1 cellular context compared by ENCODE assay signal in the genomic region with DNA sequence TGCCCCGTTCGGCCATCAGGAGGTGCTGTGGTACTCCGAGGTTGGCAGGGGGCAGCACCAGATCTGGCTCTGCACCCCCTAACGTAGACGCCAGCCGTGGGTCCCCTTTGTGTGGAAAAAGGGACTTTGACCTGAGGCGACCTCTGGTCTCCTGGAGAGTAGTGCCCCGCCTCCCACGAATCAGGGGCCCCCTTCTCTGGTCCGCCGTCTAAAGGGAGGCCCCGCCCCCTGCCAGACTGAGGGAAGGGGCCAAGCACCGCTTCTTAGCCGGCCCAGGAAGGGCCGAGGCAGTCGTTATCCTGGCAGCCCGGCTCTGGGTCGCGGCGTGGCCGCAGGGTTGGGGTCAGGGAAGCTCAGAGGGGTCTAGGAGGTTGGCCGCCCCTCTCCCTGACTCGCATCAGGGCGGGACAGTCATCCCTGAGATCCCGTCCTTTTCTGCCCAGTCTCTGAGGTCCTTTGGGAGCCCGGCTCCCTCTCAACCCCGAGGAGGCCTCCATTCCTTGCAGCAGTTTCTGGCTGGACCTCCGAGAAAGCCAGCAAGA.
A peak's percentile ranks its signal among the peaks of the same experiment; 100 is the strongest.
TF ChIP-seq lines count a peak whose summit lies in the region.

No MANE protein-coding gene starts in this region.

TF ChIP-seq in HepG2, 621 proteins besides CTCF, POLR2A, EP300 and RAD21 (continued from another document and continues in another):
- no peak for TF ChIP-seq RARG (CRISPR knock-in tag; IDR thresholded peaks at IDR 0.05; ENCODE audit: low read depth)
- TF ChIP-seq ZNF274 (CRISPR knock-in tag; IDR thresholded peaks at IDR 0.05) = no peak; the same call in 1 of the 2 replicates
- TF ChIP-seq SRSF4 (IDR thresholded peaks at IDR 0.05; ENCODE audit: low read depth, low read length, poor library complexity, severe bottlenecking) = no peak
- TF ChIP-seq THAP8 (CRISPR knock-in tag; IDR thresholded peaks at IDR 0.05; ENCODE audit: borderline replicate concordance) = no peak
- no peak for TF ChIP-seq MTF1 (CRISPR knock-in tag; IDR thresholded peaks at IDR 0.05)
- peak; percentile 44; the same call in 1 of the 2 replicates for TF ChIP-seq ZKSCAN8 (CRISPR knock-in tag; IDR thresholded peaks at IDR 0.05; ENCODE audit: borderline replicate concordance)
- TF ChIP-seq ZNF136 (CRISPR knock-in tag; IDR thresholded peaks at IDR 0.05; ENCODE audit: low read depth) = no peak
- TF ChIP-seq, protein P1, sequence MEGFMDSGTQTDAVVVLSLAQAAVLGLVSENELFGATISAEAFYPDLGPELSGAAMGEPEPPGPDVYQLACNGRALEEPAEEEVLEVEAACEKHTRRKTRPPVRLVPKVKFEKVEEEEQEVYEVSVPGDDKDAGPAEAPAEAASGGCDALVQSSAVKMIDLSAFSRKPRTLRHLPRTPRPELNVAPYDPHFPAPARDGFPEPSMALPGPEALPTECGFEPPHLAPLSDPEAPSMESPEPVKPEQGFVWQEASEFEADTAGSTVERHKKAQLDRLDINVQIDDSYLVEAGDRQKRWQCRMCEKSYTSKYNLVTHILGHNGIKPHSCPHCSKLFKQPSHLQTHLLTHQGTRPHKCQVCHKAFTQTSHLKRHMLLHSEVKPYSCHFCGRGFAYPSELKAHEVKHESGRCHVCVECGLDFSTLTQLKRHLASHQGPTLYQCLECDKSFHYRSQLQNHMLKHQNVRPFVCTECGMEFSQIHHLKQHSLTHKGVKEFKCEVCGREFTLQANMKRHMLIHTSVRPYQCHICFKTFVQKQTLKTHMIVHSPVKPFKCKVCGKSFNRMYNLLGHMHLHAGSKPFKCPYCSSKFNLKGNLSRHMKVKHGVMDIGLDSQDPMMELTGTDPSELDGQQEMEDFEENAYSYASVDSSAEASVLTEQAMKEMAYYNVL (CRISPR knock-in tag; IDR thresholded peaks at IDR 0.05; ENCODE audit: borderline replicate concordance) = no peak
- no peak for TF ChIP-seq SRF (IDR thresholded peaks at IDR 0.05; ENCODE audit: low read depth, low read length)
- no peak for TF ChIP-seq KLF6 (CRISPR knock-in tag; IDR thresholded peaks at IDR 0.05)
- TF ChIP-seq ZNF547 (CRISPR knock-in tag; IDR thresholded peaks at IDR 0.05) = no peak
- TF ChIP-seq, protein P2, sequence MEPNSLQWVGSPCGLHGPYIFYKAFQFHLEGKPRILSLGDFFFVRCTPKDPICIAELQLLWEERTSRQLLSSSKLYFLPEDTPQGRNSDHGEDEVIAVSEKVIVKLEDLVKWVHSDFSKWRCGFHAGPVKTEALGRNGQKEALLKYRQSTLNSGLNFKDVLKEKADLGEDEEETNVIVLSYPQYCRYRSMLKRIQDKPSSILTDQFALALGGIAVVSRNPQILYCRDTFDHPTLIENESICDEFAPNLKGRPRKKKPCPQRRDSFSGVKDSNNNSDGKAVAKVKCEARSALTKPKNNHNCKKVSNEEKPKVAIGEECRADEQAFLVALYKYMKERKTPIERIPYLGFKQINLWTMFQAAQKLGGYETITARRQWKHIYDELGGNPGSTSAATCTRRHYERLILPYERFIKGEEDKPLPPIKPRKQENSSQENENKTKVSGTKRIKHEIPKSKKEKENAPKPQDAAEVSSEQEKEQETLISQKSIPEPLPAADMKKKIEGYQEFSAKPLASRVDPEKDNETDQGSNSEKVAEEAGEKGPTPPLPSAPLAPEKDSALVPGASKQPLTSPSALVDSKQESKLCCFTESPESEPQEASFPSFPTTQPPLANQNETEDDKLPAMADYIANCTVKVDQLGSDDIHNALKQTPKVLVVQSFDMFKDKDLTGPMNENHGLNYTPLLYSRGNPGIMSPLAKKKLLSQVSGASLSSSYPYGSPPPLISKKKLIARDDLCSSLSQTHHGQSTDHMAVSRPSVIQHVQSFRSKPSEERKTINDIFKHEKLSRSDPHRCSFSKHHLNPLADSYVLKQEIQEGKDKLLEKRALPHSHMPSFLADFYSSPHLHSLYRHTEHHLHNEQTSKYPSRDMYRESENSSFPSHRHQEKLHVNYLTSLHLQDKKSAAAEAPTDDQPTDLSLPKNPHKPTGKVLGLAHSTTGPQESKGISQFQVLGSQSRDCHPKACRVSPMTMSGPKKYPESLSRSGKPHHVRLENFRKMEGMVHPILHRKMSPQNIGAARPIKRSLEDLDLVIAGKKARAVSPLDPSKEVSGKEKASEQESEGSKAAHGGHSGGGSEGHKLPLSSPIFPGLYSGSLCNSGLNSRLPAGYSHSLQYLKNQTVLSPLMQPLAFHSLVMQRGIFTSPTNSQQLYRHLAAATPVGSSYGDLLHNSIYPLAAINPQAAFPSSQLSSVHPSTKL (CRISPR knock-in tag; IDR thresholded peaks at IDR 0.05) = 0 out of 2 replicates have a peak, but pooled peaks have one; percentile 13
- no peak for TF ChIP-seq ATRX (CRISPR knock-in tag; IDR thresholded peaks at IDR 0.05; ENCODE audit: borderline replicate concordance)
- no peak for TF ChIP-seq KDM5B (CRISPR knock-in tag; IDR thresholded peaks at IDR 0.05; ENCODE audit: borderline replicate concordance)
- no peak for TF ChIP-seq IKZF5 (CRISPR knock-in tag; IDR thresholded peaks at IDR 0.05)
- TF ChIP-seq MBNL3 (CRISPR knock-in tag; conservative IDR thresholded peaks at IDR 0.05) = no peak
- no peak for TF ChIP-seq FOXO4 (CRISPR knock-in tag; conservative IDR thresholded peaks at IDR 0.05)
- TF ChIP-seq MXD4 (CRISPR knock-in tag; IDR thresholded peaks at IDR 0.05) = no peak
- TF ChIP-seq, protein P3, sequence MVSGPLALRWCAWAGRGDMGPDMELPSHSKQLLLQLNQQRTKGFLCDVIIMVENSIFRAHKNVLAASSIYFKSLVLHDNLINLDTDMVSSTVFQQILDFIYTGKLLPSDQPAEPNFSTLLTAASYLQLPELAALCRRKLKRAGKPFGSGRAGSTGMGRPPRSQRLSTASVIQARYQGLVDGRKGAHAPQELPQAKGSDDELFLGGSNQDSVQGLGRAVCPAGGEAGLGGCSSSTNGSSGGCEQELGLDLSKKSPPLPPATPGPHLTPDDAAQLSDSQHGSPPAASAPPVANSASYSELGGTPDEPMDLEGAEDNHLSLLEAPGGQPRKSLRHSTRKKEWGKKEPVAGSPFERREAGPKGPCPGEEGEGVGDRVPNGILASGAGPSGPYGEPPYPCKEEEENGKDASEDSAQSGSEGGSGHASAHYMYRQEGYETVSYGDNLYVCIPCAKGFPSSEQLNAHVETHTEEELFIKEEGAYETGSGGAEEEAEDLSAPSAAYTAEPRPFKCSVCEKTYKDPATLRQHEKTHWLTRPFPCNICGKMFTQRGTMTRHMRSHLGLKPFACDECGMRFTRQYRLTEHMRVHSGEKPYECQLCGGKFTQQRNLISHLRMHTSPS (CRISPR knock-in tag; IDR thresholded peaks at IDR 0.05; ENCODE audit: low read depth) = peak; percentile 67; the same call in 1 of the 2 replicates
- TF ChIP-seq ZBTB42 (CRISPR knock-in tag; IDR thresholded peaks at IDR 0.05) = peak; percentile 14; the same call in 1 of the 2 replicates
- TF ChIP-seq BHLHE40 (IDR thresholded peaks at IDR 0.05; ENCODE audit: low read length) = no peak
- 0 out of 2 replicates have a peak, but pooled peaks have one; percentile 18 for TF ChIP-seq CAMTA2 (CRISPR knock-in tag; IDR thresholded peaks at IDR 0.05; ENCODE audit: borderline replicate concordance)
- TF ChIP-seq ZNF232 (CRISPR knock-in tag; IDR thresholded peaks at IDR 0.05; ENCODE audit: borderline replicate concordance) = 0 out of 2 replicates have a peak, but pooled peaks have one; percentile 26
- no peak for TF ChIP-seq SMAD9 (CRISPR knock-in tag; IDR thresholded peaks at IDR 0.05)
- TF ChIP-seq RBM22 (optimal IDR thresholded peaks at IDR 0.05; ENCODE audit: low read length) = no peak
- TF ChIP-seq NCOA5 (CRISPR knock-in tag; IDR thresholded peaks at IDR 0.05) = no peak
- TF ChIP-seq MEIS2 (CRISPR knock-in tag; IDR thresholded peaks at IDR 0.05) = 0 out of 2 replicates have a peak, but pooled peaks have one; percentile 17
- TF ChIP-seq ZFP82 (CRISPR knock-in tag; IDR thresholded peaks at IDR 0.05; ENCODE audit: borderline replicate concordance) = no peak
- peak; percentile 79 for TF ChIP-seq GFI1 (CRISPR knock-in tag; IDR thresholded peaks at IDR 0.05; ENCODE audit: borderline replicate concordance)
- peak; percentile 96 for TF ChIP-seq ZBTB10 (CRISPR knock-in tag; IDR thresholded peaks at IDR 0.05; ENCODE audit: borderline replicate concordance)
- TF ChIP-seq ZSCAN29 (CRISPR knock-in tag; conservative IDR thresholded peaks at IDR 0.05) = no peak
- TF ChIP-seq ZNF460 (CRISPR knock-in tag; IDR thresholded peaks at IDR 0.05; ENCODE audit: borderline replicate concordance) = no peak; the same call in 1 of the 2 replicates
- TF ChIP-seq, protein P4, sequence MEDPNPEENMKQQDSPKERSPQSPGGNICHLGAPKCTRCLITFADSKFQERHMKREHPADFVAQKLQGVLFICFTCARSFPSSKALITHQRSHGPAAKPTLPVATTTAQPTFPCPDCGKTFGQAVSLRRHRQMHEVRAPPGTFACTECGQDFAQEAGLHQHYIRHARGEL (CRISPR knock-in tag; IDR thresholded peaks at IDR 0.05) = no peak
- TF ChIP-seq ERF (CRISPR knock-in tag; IDR thresholded peaks at IDR 0.05) = no peak; the same call in 1 of the 2 replicates
- TF ChIP-seq ZNF329 (CRISPR knock-in tag; IDR thresholded peaks at IDR 0.05; ENCODE audit: low read depth) = no peak
- 0 out of 2 replicates have a peak, but pooled peaks have one; percentile 32 for TF ChIP-seq SSRP1 (CRISPR knock-in tag; IDR thresholded peaks at IDR 0.05)
- TF ChIP-seq ZNF101 (CRISPR knock-in tag; IDR thresholded peaks at IDR 0.05; ENCODE audit: borderline replicate concordance, low read depth) = no peak
- TF ChIP-seq ZSCAN25 (CRISPR knock-in tag; IDR thresholded peaks at IDR 0.05) = no peak
- no peak for TF ChIP-seq ZNF446 (CRISPR knock-in tag; IDR thresholded peaks at IDR 0.05)
- TF ChIP-seq ELF1 (CRISPR knock-in tag; IDR thresholded peaks at IDR 0.05) = no peak
